ENCODE assay signal across 22 cellular contexts in the genomic region with DNA sequence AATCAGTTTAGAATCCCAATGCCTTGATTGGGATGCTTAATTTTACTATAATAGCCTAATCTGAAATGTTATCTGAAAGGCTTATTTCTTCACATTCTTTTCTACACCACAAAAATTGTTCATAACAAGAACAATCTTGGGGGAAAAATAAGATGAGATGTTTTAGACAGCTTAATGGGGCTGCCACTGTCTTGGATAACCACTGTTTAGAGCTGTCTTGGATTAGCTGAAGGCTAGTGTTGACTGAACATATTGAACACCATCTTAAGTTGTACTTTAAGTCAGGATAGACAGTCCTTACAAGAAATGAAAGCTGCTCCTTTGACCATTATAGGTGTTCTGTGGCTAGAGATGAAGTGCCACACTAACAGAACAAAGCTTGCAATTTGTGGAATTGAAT.
"Had no signal": no experiment of that assay in that cellular context is flagged by ENCODE, and none has a peak within 500 bp of the region (broad histone marks: within the 10 kb centered on the region; RNA-seq: fewer than 3 reads in every experiment).

No MANE protein-coding gene starts in this region.

- DNase-seq: activated CD4-positive, alpha-beta T cell treated with anti-CD3 and anti-CD28 coated beads for 36 hours; activated CD8-positive, alpha-beta memory T cell treated with anti-CD3 and anti-CD28 coated beads, Interleukin-2, amount 50 U/mL, for 4 hours; activated CD8-positive, alpha-beta T cell treated with anti-CD3 and anti-CD28 coated beads for 36 hours; activated effector memory CD4-positive, alpha-beta T cell treated with Interleukin-2 at 50 U/mL for 16 hours; activated naive CD4-positive, alpha-beta T cell treated with Interleukin-2 at 50 U/mL for 16 hours; activated naive CD8-positive, alpha-beta T cell treated with anti-CD3 and anti-CD28 coated beads, Interleukin-2, amount 50 U/mL, for 24 hours; activated T-cell treated with anti-CD3 and anti-CD28 coated beads, Interleukin-2, amount 50 U/mL, for 1 hour; MG63; NCI-H1105 treated with DMSO at 0.1 percent for 48 hours; NCI-H1436 treated with DMSO at 0.1 percent for 48 hours; NCI-H187 treated with DMSO at 0.1 percent for 48 hours; NCI-H2081 treated with DMSO at 0.1 percent for 48 hours; NCI-H446; Peyer's patch; Right ventricle myocardium superior; SJCRH30; SK-N-SH; T-helper 1 cell had no signal

- H3K9ac ChIP-seq: KMS-11, SK-N-SH had no signal

- H3K4me1 ChIP-seq: Peyer's patch, SJCRH30 had no signal

- H3K36me3 ChIP-seq: MG63, Peyer's patch, SJCRH30 had no signal

- H3K4me2 ChIP-seq: KMS-11, SK-N-SH had no signal

- H3K9me3 ChIP-seq: MG63, Peyer's patch, SJCRH30, SK-N-SH had no signal

- H3K4me3 ChIP-seq: MG63, Peyer's patch, SJCRH30 had no signal

- H3K27me3 ChIP-seq: MG63, Peyer's patch, SJCRH30 had no signal

- ATAC-seq: activated CD4-positive, alpha-beta T cell treated with anti-CD3 and anti-CD28 coated beads for 36 hours; activated CD8-positive, alpha-beta T cell treated with anti-CD3 and anti-CD28 coated beads for 36 hours; activated naive CD4-positive, alpha-beta T cell treated with anti-CD3 and anti-CD28 coated beads, Interleukin-2, amount 50 U/mL, for 72 hours; activated naive CD8-positive, alpha-beta T cell treated with anti-CD3 and anti-CD28 coated beads, Interleukin-2, amount 50 U/mL, for 24 hours had no signal

- H3K27ac ChIP-seq: KMS-11, Peyer's patch, RWPE1, SJCRH30, VCaP had no signal
